In genomic region chr3:136750922-136751258, GRCh38 we compare ENCODE assay signal across 8 cellular contexts. TPM values are rescaled to one million over a fixed set of nuclear protein-coding genes. Genes with fewer than 3 reads are reported as not detected.
DNase-seq lines count a peak whose midpoint lies in the region; ATAC-seq and TF ChIP-seq lines count a peak whose summit lies in the region.

No MANE protein-coding gene starts in this region.

- H3K4me1 Mint-ChIP-seq in natural killer cell treated with Interleukin-12 subunit alpha and Interleukin-12 subunit beta and Interleukin-15 and Interleukin-18, amount 100 ng/mL, for 72 hours (ENCODE audit: low read depth in 2 of 2): peaks cover 45 to 56% of the 10 kb centered on the region in 2 donors

- H3K27ac Mint-ChIP-seq in natural killer cell treated with Interleukin-12 subunit alpha and Interleukin-12 subunit beta and Interleukin-15 and Interleukin-18, amount 100 ng/mL, for 72 hours: peak overlapping the region; percentile 92 to 94

- H3K27me3 Mint-ChIP-seq in natural killer cell treated with Interleukin-12 subunit alpha and Interleukin-12 subunit beta and Interleukin-15 and Interleukin-18, amount 100 ng/mL, for 72 hours: no peaks in the 10 kb centered on the region

- DNase-seq in AG20443 (ENCODE audit: low spot score) (peak; percentile 28), LNCaP clone FGC (ENCODE audit: low read depth) (no peak), NCI-H187 (lab: John Stamatoyannopoulos, UW) (no peak), NK-92 (lab: John Stamatoyannopoulos, UW; ENCODE audit: unreplicated experiment) (no peak)
- DNase-seq in natural killer cell treated with Interleukin-12 subunit alpha and Interleukin-12 subunit beta and Interleukin-15 and Interleukin-18, amount 100 ng/mL, for 72 hours (ENCODE audit: low spot score): no peak

- H3K4me3 ChIP-seq in LNCaP clone FGC (ENCODE audit: low read depth, low read length) (peak overlapping the region; percentile 81), duodenal mucosa (ENCODE audit: low read depth in 1 of 2, low read length in 2 of 2) (peak overlapping the region; percentile 80 to 93)

- peaks cover 22 to 27% of the 10 kb centered on the region in 2 donors for H3K4me1 ChIP-seq in duodenal mucosa (ENCODE audit: control insufficient read depth in 1 of 2, insufficient read depth in 2 of 2, low read length in 2 of 2)

- H3K27ac ChIP-seq in duodenal mucosa (ENCODE audit: low read depth, low read length): peak overlapping the region; percentile 92

- no peaks in the 10 kb centered on the region for H3K36me3 ChIP-seq in duodenal mucosa (ENCODE audit: control insufficient read depth in 1 of 2, insufficient read depth in 2 of 2, low read length in 2 of 2)

- H3K36me3 Mint-ChIP-seq in natural killer cell treated with Interleukin-12 subunit alpha and Interleukin-12 subunit beta and Interleukin-15 and Interleukin-18, amount 100 ng/mL, for 72 hours: no peaks in the 10 kb centered on the region

- no peak for TF ChIP-seq CTCF in LNCaP clone FGC (IDR thresholded peaks at IDR 0.05; ENCODE audit: control insufficient read depth, extremely low read depth, insufficient read depth)

- H3K9ac ChIP-seq in duodenal mucosa (ENCODE audit: low read depth in 1 of 2, low read length in 2 of 2): peak overlapping the region; percentile 76 to 79

- ATAC-seq in natural killer cell treated with Interleukin-12 subunit alpha and Interleukin-12 subunit beta and Interleukin-15 and Interleukin-18, amount 100 ng/mL, for 72 hours: no peak
- ATAC-seq in GM18858 (IDR thresholded peaks at IDR 0.05; ENCODE audit: unreplicated experiment) (no peak), GM21723 (IDR thresholded peaks at IDR 0.05; ENCODE audit: unreplicated experiment) (no peak)

- no peaks in the 10 kb centered on the region for H3K9me3 Mint-ChIP-seq in natural killer cell treated with Interleukin-12 subunit alpha and Interleukin-12 subunit beta and Interleukin-15 and Interleukin-18, amount 100 ng/mL, for 72 hours

- H3K27me3 ChIP-seq in duodenal mucosa (ENCODE audit: control insufficient read depth in 1 of 2, insufficient read depth in 2 of 2, low read length in 2 of 2): no peaks in the 10 kb centered on the region

- peak overlapping the region; percentile 92 for H3K4me3 Mint-ChIP-seq in natural killer cell treated with Interleukin-12 subunit alpha and Interleukin-12 subunit beta and Interleukin-15 and Interleukin-18, amount 100 ng/mL, for 72 hours

- H3K9me3 ChIP-seq in duodenal mucosa (ENCODE audit: control insufficient read depth in 1 of 2, low read length in 2 of 2): no peaks in the 10 kb centered on the region

RNA-seq across cellular contexts. Expression of gene STAG1, which starts 1.3 kb away (rescaled TPM):
- total RNA-seq in natural killer cell treated with Interleukin-12 subunit alpha and Interleukin-12 subunit beta and Interleukin-15 and Interleukin-18, amount 100 ng/mL, for 72 hours: 10 to 100 TPM; 48.7 to 88.7 TPM
